ENCODE assay signal across 28 cellular contexts in the genomic region with DNA sequence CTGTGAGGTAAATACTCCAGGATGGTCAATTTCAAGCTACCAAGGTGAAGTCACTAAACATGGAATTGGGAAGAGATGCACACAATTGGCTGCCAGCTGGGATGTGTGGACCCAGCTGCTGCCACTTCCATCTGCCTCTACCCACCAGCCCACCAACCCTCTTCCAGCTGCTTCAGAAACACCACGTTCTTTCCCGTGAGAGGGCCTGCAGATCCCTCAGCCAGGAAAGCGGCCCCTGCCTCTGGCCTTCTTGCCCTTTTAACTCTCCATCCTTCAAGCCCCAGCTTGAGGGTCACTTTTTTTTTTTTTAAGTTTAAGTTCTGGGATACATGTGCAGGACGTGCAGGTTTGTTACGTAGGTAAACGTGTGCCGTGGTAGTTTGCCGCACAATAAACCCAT. TPM values are rescaled to one million over a fixed set of nuclear protein-coding genes. Genes with fewer than 3 reads are reported as not detected.
"Had no signal": no experiment of that assay in that cellular context is flagged by ENCODE, and none has a peak within 500 bp of the region (broad histone marks: within the 10 kb centered on the region; RNA-seq: fewer than 3 reads in every experiment).

No MANE protein-coding gene starts in this region.

- ATAC-seq: activated CD8-positive, alpha-beta memory T cell treated with anti-CD3 and anti-CD28 coated beads, Interleukin-2, amount 10 ng/mL, durations not matched to agents 7 days and 5 days; activated naive CD4-positive, alpha-beta T cell treated with anti-CD3 and anti-CD28 coated beads, Interleukin-2, amount 50 U/mL, for 72 hours; activated T-cell treated with anti-CD3 and anti-CD28 coated beads, Interleukin-2, amount 50 U/mL, for 4 hours; K562; Panc1; Right ventricle myocardium inferior; T-cell had no signal

- H3K4me3 ChIP-seq: cardiac muscle cell, K562, SK-N-MC had no signal

- DNase-seq: activated B cell treated with CpG ODN at 0.5 μM for 24 hours; activated CD4-positive, alpha-beta T cell treated with anti-CD3 and anti-CD28 coated beads for 1 hour; activated CD4-positive, alpha-beta T cell treated with anti-CD3 and anti-CD28 coated beads, Interleukin-2, amount 10 ng/mL, durations not matched to agents 24 days and 14 days; activated CD4-positive, alpha-beta T cell treated with anti-CD3 and anti-CD28 coated beads, Interleukin-2, amount 50 U/mL, for 48 hours; activated CD8-positive, alpha-beta memory T cell treated with anti-CD3 and anti-CD28 coated beads, Interleukin-2, amount 10 ng/mL, durations not matched to agents 7 days and 5 days; activated effector memory CD4-positive, alpha-beta T cell treated with anti-CD3 and anti-CD28 coated beads, Interleukin-2, amount 50 U/mL, for 16 hours; activated naive CD4-positive, alpha-beta T cell treated with Interleukin-2 at 50 U/mL for 16 hours; activated T-cell treated with anti-CD3 and anti-CD28 coated beads, Interleukin-2, amount 50 U/mL, for 4 hours; amygdala; brain microvascular endothelial cell; Karpas-422; NCI-H1694 treated with DMSO at 0.1 percent for 48 hours; NCI-H2029 treated with DMSO at 0.1 percent for 48 hours; NCI-H446; NCI-H774; NK-92 treated with Interleukin-12 subunit alpha and Interleukin-12 subunit beta, amount 100 ng/mL, for 24 hours; OCI-M1; RPMI8226; T-cell; T-helper 2 cell; T1000 had no signal

- H3K4me1 Mint-ChIP-seq: activated CD4-positive, alpha-beta T cell treated with anti-CD3 and anti-CD28 coated beads, Interleukin-2, amount 10 ng/mL, durations not matched to agents 24 days and 14 days; activated CD8-positive, alpha-beta memory T cell treated with anti-CD3 and anti-CD28 coated beads, Interleukin-2, amount 10 ng/mL, durations not matched to agents 7 days and 5 days; T-cell had no signal

- H3K27ac Mint-ChIP-seq: activated B cell treated with CpG ODN at 0.5 μM for 24 hours; activated CD4-positive, alpha-beta T cell treated with anti-CD3 and anti-CD28 coated beads, Interleukin-2, amount 10 ng/mL, durations not matched to agents 24 days and 14 days; activated CD8-positive, alpha-beta memory T cell treated with anti-CD3 and anti-CD28 coated beads, Interleukin-2, amount 10 ng/mL, durations not matched to agents 7 days and 5 days; activated naive CD4-positive, alpha-beta T cell treated with anti-CD3 and anti-CD28 coated beads, Interleukin-2, amount 50 U/mL, for 72 hours had no signal

- H3K36me3 ChIP-seq: brain microvascular endothelial cell, cardiac muscle cell had no signal

- H3K4me3 Mint-ChIP-seq: activated B cell treated with CpG ODN at 0.5 μM for 24 hours; activated CD4-positive, alpha-beta T cell treated with anti-CD3 and anti-CD28 coated beads, Interleukin-2, amount 10 ng/mL, durations not matched to agents 24 days and 14 days; activated CD8-positive, alpha-beta memory T cell treated with anti-CD3 and anti-CD28 coated beads, Interleukin-2, amount 10 ng/mL, durations not matched to agents 7 days and 5 days; activated T-cell treated with anti-CD3 and anti-CD28 coated beads, Interleukin-2, amount 50 U/mL, for 4 hours; T-cell had no signal

- H3K36me3 Mint-ChIP-seq: activated CD8-positive, alpha-beta memory T cell treated with anti-CD3 and anti-CD28 coated beads, Interleukin-2, amount 10 ng/mL, durations not matched to agents 7 days and 5 days; activated naive CD4-positive, alpha-beta T cell treated with anti-CD3 and anti-CD28 coated beads, Interleukin-2, amount 50 U/mL, for 72 hours; T-cell had no signal

- H3K9me3 Mint-ChIP-seq: activated B cell treated with CpG ODN at 0.5 μM for 24 hours; activated CD4-positive, alpha-beta T cell treated with anti-CD3 and anti-CD28 coated beads, Interleukin-2, amount 10 ng/mL, durations not matched to agents 24 days and 14 days; activated naive CD4-positive, alpha-beta T cell treated with anti-CD3 and anti-CD28 coated beads, Interleukin-2, amount 50 U/mL, for 72 hours had no signal

- H3K27me3 ChIP-seq: brain microvascular endothelial cell, cardiac muscle cell had no signal

- H3K27ac ChIP-seq: brain microvascular endothelial cell, cardiac muscle cell, SK-N-MC had no signal

RNA-seq across cellular contexts. Expression of a gene that starts 20.0 kb away (rescaled TPM):
- total RNA-seq: activated B cell treated with CpG ODN at 0.5 μM for 24 hours; activated CD4-positive, alpha-beta T cell treated with anti-CD3 and anti-CD28 coated beads, Interleukin-2, amount 10 ng/mL, durations not matched to agents 24 days and 14 days; activated CD8-positive, alpha-beta memory T cell treated with anti-CD3 and anti-CD28 coated beads, Interleukin-2, amount 10 ng/mL, durations not matched to agents 7 days and 5 days; activated naive CD4-positive, alpha-beta T cell treated with anti-CD3 and anti-CD28 coated beads, Interleukin-2, amount 50 U/mL, for 72 hours; activated T-cell treated with anti-CD3 and anti-CD28 coated beads, Interleukin-2, amount 50 U/mL, for 4 hours; astrocyte; cardiac muscle cell; Right ventricle myocardium inferior; T-cell had no signal

RNA-seq across cellular contexts. Expression of a gene that starts 22.8 kb away (rescaled TPM):
- total RNA-seq: activated B cell treated with CpG ODN at 0.5 μM for 24 hours; activated CD4-positive, alpha-beta T cell treated with anti-CD3 and anti-CD28 coated beads, Interleukin-2, amount 10 ng/mL, durations not matched to agents 24 days and 14 days; activated CD8-positive, alpha-beta memory T cell treated with anti-CD3 and anti-CD28 coated beads, Interleukin-2, amount 10 ng/mL, durations not matched to agents 7 days and 5 days; activated naive CD4-positive, alpha-beta T cell treated with anti-CD3 and anti-CD28 coated beads, Interleukin-2, amount 50 U/mL, for 72 hours; activated T-cell treated with anti-CD3 and anti-CD28 coated beads, Interleukin-2, amount 50 U/mL, for 4 hours; astrocyte; K562; T-cell had no signal

RNA-seq across cellular contexts. Expression of a gene that starts 29.5 kb away (rescaled TPM):
- total RNA-seq: astrocyte, cardiac muscle cell, Right ventricle myocardium inferior had no signal
